27 cellular contexts compared by ENCODE assay signal in genomic region chr11:95257596-95257995, GRCh38. TPM values are rescaled to one million over a fixed set of nuclear protein-coding genes. Genes with fewer than 3 reads are reported as not detected.
A peak's percentile ranks its signal among the peaks of the same experiment; 100 is the strongest.
DNase-seq lines count a peak whose midpoint lies in the region; ATAC-seq and TF ChIP-seq lines count a peak whose summit lies in the region.
"Had no signal": no experiment of that assay in that cellular context is flagged by ENCODE, and none has a peak within 500 bp of the region (broad histone marks: within the 10 kb centered on the region; RNA-seq: fewer than 3 reads in every experiment).

No MANE protein-coding gene starts in this region.

- H3K9me3 ChIP-seq in OCI-LY3 (ENCODE audit: insufficient read depth, low read length) = no peaks in the 10 kb centered on the region
- H3K9me3 ChIP-seq: A549, Peyer's patch had no signal

- intact Hi-C loops in natural killer cell (cut with micrococcal nuclease) = no loop called here

- no peaks in the 10 kb centered on the region for H3K9me3 Mint-ChIP-seq in activated naive CD4-positive, alpha-beta T cell treated with anti-CD3 and anti-CD28 coated beads, Interleukin-2, amount 50 U/mL, for 24 hours
- H3K9me3 Mint-ChIP-seq in activated naive CD4-positive, alpha-beta T cell treated with anti-CD3 and anti-CD28 coated beads, Interleukin-2, amount 50 U/mL, for 72 hours = peaks cover 0 to 9% of the 10 kb centered on the region in 2 donors
- H3K9me3 Mint-ChIP-seq in memory B cell (peaks cover 3% of the 10 kb centered on the region), natural killer cell (no peaks in the 10 kb centered on the region)
- H3K9me3 Mint-ChIP-seq in stimulated activated naive B cell treated with anti-CD40 and anti-IgM and Interleukin-4, amounts not matched to agents 10 μg/mL and 1 μg/mL and 100 μg/mL, for 72 hours = peaks cover 0 to 4% of the 10 kb centered on the region in 2 donors
- no peaks in the 10 kb centered on the region for H3K9me3 Mint-ChIP-seq in activated T-helper 17 cell treated with anti-CD3 and anti-CD28 coated beads, Interleukin-2, amount 50 U/mL, for 72 hours
- H3K9me3 Mint-ChIP-seq: CD8-positive, alpha-beta T cell; T-helper 1 cell treated with Interleukin-12 subunit alpha and Interleukin-12 subunit beta and Interleukin-4 antibody, amounts not matched to agents 30 μg/mL and 1 μg/mL, for 36 hours had no signal

- no peak overlapping the region for H3K4me3 Mint-ChIP-seq in activated naive CD4-positive, alpha-beta T cell treated with anti-CD3 and anti-CD28 coated beads, Interleukin-2, amount 50 U/mL, for 24 hours
- H3K4me3 Mint-ChIP-seq in memory B cell (no peak overlapping the region), natural killer cell (no peak overlapping the region)
- H3K4me3 Mint-ChIP-seq in stimulated activated naive B cell treated with anti-CD40 and anti-IgM and Interleukin-4, amounts not matched to agents 10 μg/mL and 1 μg/mL and 100 μg/mL, for 72 hours = no peak overlapping the region
- no peak overlapping the region for H3K4me3 Mint-ChIP-seq in activated T-helper 17 cell treated with anti-CD3 and anti-CD28 coated beads, Interleukin-2, amount 50 U/mL, for 72 hours
- H3K4me3 Mint-ChIP-seq: CD8-positive, alpha-beta T cell; T-helper 1 cell treated with Interleukin-12 subunit alpha and Interleukin-12 subunit beta and Interleukin-4 antibody, amounts not matched to agents 30 μg/mL and 1 μg/mL, for 36 hours had no signal

- no peaks in the 10 kb centered on the region for H3K36me3 Mint-ChIP-seq in activated naive CD4-positive, alpha-beta T cell treated with anti-CD3 and anti-CD28 coated beads, Interleukin-2, amount 50 U/mL, for 24 hours
- no peaks in the 10 kb centered on the region for H3K36me3 Mint-ChIP-seq in activated naive CD4-positive, alpha-beta T cell treated with anti-CD3 and anti-CD28 coated beads, Interleukin-2, amount 50 U/mL, for 72 hours
- H3K36me3 Mint-ChIP-seq in memory B cell = no peaks in the 10 kb centered on the region
- no peaks in the 10 kb centered on the region for H3K36me3 Mint-ChIP-seq in stimulated activated naive B cell treated with anti-CD40 and anti-IgM and Interleukin-4, amounts not matched to agents 10 μg/mL and 1 μg/mL and 100 μg/mL, for 72 hours
- H3K36me3 Mint-ChIP-seq in activated T-helper 17 cell treated with anti-CD3 and anti-CD28 coated beads, Interleukin-2, amount 50 U/mL, for 72 hours (ENCODE audit: low read depth) = no peaks in the 10 kb centered on the region
- no peaks in the 10 kb centered on the region for H3K36me3 Mint-ChIP-seq in natural killer cell
- H3K36me3 Mint-ChIP-seq: CD8-positive, alpha-beta T cell had no signal

- H4K20me1 ChIP-seq in OCI-LY3 (ENCODE audit: insufficient read depth, low read length) = no peaks in the 10 kb centered on the region

- H3K4me1 ChIP-seq in OCI-LY3 (ENCODE audit: low read length) = peaks cover 44% of the 10 kb centered on the region

- H3K4me3 ChIP-seq in OCI-LY3 (ENCODE audit: low read length) = no peak overlapping the region
- H3K4me3 ChIP-seq: A549, Peyer's patch, SK-N-MC had no signal

- TF ChIP-seq CTCF in OCI-LY3 (IDR thresholded peaks at IDR 0.05; ENCODE audit: low read depth, low read length) (no peak), natural killer cell (IDR thresholded peaks at IDR 0.05) (no peak)

- H3K36me3 ChIP-seq in OCI-LY3 (replicated peaks; ENCODE audit: low read depth, low read length) = no peaks in the 10 kb centered on the region
- H3K36me3 ChIP-seq: Peyer's patch had no signal

- DNase-seq in activated naive CD4-positive, alpha-beta T cell treated with anti-CD3 and anti-CD28 coated beads, Interleukin-2, amount 50 U/mL, for 72 hours (ENCODE audit: low spot score in 2 of 2) = no peak
- DNase-seq in memory B cell (ENCODE audit: low spot score in 2 of 2) = no peak
- no peak for DNase-seq in stimulated activated naive B cell treated with anti-CD40 and anti-IgM and Interleukin-4, amounts not matched to agents 10 μg/mL and 1 μg/mL and 100 μg/mL, for 72 hours
- no peak for DNase-seq in natural killer cell
- DNase-seq: AML-193; C1 segment of cervical spinal cord; CD8-positive, alpha-beta T cell; IMR-90; MM.1S; NCI-H1417; NCI-H1694 treated with DMSO at 0.1 percent for 48 hours; NCI-H2081; NCI-H446 treated with DMSO at 0.1 percent for 48 hours; NCI-H526; NCI-H82; OCI-M1; Peyer's patch; SIG-M5; SW 1271 had no signal

- no peaks in the 10 kb centered on the region for H3K27me3 ChIP-seq in OCI-LY3 (ENCODE audit: low read depth, low read length)
- H3K27me3 ChIP-seq: Peyer's patch had no signal

- peak overlapping the region; percentile 18; the same call in 1 of the 2 replicates for H3K4me2 ChIP-seq in OCI-LY3 (ENCODE audit: low read length)
- H3K4me2 ChIP-seq: A549, KMS-11 had no signal

- peaks cover 51% of the 10 kb centered on the region for H3K4me1 Mint-ChIP-seq in activated naive CD4-positive, alpha-beta T cell treated with anti-CD3 and anti-CD28 coated beads, Interleukin-2, amount 50 U/mL, for 24 hours
- H3K4me1 Mint-ChIP-seq in memory B cell (peaks cover 50% of the 10 kb centered on the region), natural killer cell (peaks cover 0 to 14% of the 10 kb centered on the region in 2 donors)
- peaks cover 40 to 59% of the 10 kb centered on the region in 2 donors for H3K4me1 Mint-ChIP-seq in stimulated activated naive B cell treated with anti-CD40 and anti-IgM and Interleukin-4, amounts not matched to agents 10 μg/mL and 1 μg/mL and 100 μg/mL, for 72 hours
- H3K4me1 Mint-ChIP-seq in activated T-helper 17 cell treated with anti-CD3 and anti-CD28 coated beads, Interleukin-2, amount 50 U/mL, for 72 hours = peaks cover 23% of the 10 kb centered on the region

- no peak overlapping the region for H3K27ac ChIP-seq in OCI-LY3 (ENCODE audit: low read length)
- H3K27ac ChIP-seq: A549, KMS-11, SK-N-MC had no signal

- no peak overlapping the region for H2AFZ ChIP-seq in OCI-LY3 (ENCODE audit: low read depth, low read length)

- H3K27ac Mint-ChIP-seq in activated naive CD4-positive, alpha-beta T cell treated with anti-CD3 and anti-CD28 coated beads, Interleukin-2, amount 50 U/mL, for 24 hours = peak overlapping the region; percentile 68
- H3K27ac Mint-ChIP-seq in activated naive CD4-positive, alpha-beta T cell treated with anti-CD3 and anti-CD28 coated beads, Interleukin-2, amount 50 U/mL, for 72 hours = peak overlapping the region in 1 of 2 donors; percentile 15
- H3K27ac Mint-ChIP-seq in memory B cell = peak overlapping the region; percentile 98
- peak overlapping the region; percentile 32 for H3K27ac Mint-ChIP-seq in stimulated activated naive B cell treated with anti-CD40 and anti-IgM and Interleukin-4, amounts not matched to agents 10 μg/mL and 1 μg/mL and 100 μg/mL, for 72 hours
- no peak overlapping the region for H3K27ac Mint-ChIP-seq in activated T-helper 17 cell treated with anti-CD3 and anti-CD28 coated beads, Interleukin-2, amount 50 U/mL, for 72 hours
- no peak overlapping the region for H3K27ac Mint-ChIP-seq in natural killer cell
- H3K27ac Mint-ChIP-seq: CD8-positive, alpha-beta T cell; T-helper 1 cell treated with Interleukin-12 subunit alpha and Interleukin-12 subunit beta and Interleukin-4 antibody, amounts not matched to agents 30 μg/mL and 1 μg/mL, for 36 hours had no signal

- no peaks in the 10 kb centered on the region for H3K27me3 Mint-ChIP-seq in activated naive CD4-positive, alpha-beta T cell treated with anti-CD3 and anti-CD28 coated beads, Interleukin-2, amount 50 U/mL, for 24 hours
- H3K27me3 Mint-ChIP-seq in memory B cell (no peaks in the 10 kb centered on the region), natural killer cell (ENCODE audit: low read depth in 2 of 2) (peaks cover 0 to 7% of the 10 kb centered on the region in 2 donors)
- H3K27me3 Mint-ChIP-seq in stimulated activated naive B cell treated with anti-CD40 and anti-IgM and Interleukin-4, amounts not matched to agents 10 μg/mL and 1 μg/mL and 100 μg/mL, for 72 hours = no peaks in the 10 kb centered on the region
- no peaks in the 10 kb centered on the region for H3K27me3 Mint-ChIP-seq in activated T-helper 17 cell treated with anti-CD3 and anti-CD28 coated beads, Interleukin-2, amount 50 U/mL, for 72 hours

- H3K9ac ChIP-seq in OCI-LY3 (ENCODE audit: low read length) = no peak overlapping the region
- H3K9ac ChIP-seq: KMS-11 had no signal

- no peak for ATAC-seq in activated naive CD4-positive, alpha-beta T cell treated with anti-CD3 and anti-CD28 coated beads, Interleukin-2, amount 50 U/mL, for 72 hours
- ATAC-seq in memory B cell (ENCODE audit: low read depth) (no peak), HG02970 (IDR thresholded peaks at IDR 0.05; ENCODE audit: low FRiP score, unreplicated experiment) (no peak), natural killer cell (no peak)
- ATAC-seq in stimulated activated naive B cell treated with anti-CD40 and anti-IgM and Interleukin-4, amounts not matched to agents 10 μg/mL and 1 μg/mL and 100 μg/mL, for 72 hours (replicated peaks) = no peak
- no peak for ATAC-seq in activated T-helper 17 cell treated with anti-CD3 and anti-CD28 coated beads, Interleukin-2, amount 50 U/mL, for 72 hours (replicated peaks)
- ATAC-seq: A549; CD8-positive, alpha-beta T cell had no signal

- H3K79me2 ChIP-seq in OCI-LY3 (ENCODE audit: low read length) = no peaks in the 10 kb centered on the region

RNA-seq across cellular contexts. Expression of gene SESN3, which starts 26.6 kb away (rescaled TPM):
- total RNA-seq in activated naive CD4-positive, alpha-beta T cell treated with anti-CD3 and anti-CD28 coated beads, Interleukin-2, amount 50 U/mL, for 72 hours = 10 to 100 TPM; 20.5 to 26.9 TPM
- 1 to 10 TPM; 4.6 to 9.7 TPM for total RNA-seq in activated T-helper 17 cell treated with anti-CD3 and anti-CD28 coated beads, Interleukin-2, amount 50 U/mL, for 72 hours
- 10 to 100 TPM in 1 of 3 donors, 1 to 10 TPM in 2; 5.5 to 10.2 (median 7.6) TPM for total RNA-seq in natural killer cell

Comparison
In these comparisons a context has a peak if more than half of its experiments do, and no peak if none do; other contexts are left out.
1. H3K27ac Mint-ChIP-seq: peak in activated naive CD4-positive, alpha-beta T cell treated with anti-CD3 and anti-CD28 coated beads, Interleukin-2, amount 50 U/mL, for 24 hours (single experiment), memory B cell (single experiment) and stimulated activated naive B cell treated with anti-CD40 and anti-IgM and Interleukin-4, amounts not matched to agents 10 μg/mL and 1 μg/mL and 100 μg/mL, for 72 hours (single experiment); none in activated T-helper 17 cell treated with anti-CD3 and anti-CD28 coated beads, Interleukin-2, amount 50 U/mL, for 72 hours (single experiment) and natural killer cell (0 of 2).